In genomic region chr3:27298981-27299380, GRCh38 we compare ENCODE assay signal across 4 cellular contexts.
DNase-seq lines count a peak whose midpoint lies in the region; ATAC-seq, FAIRE-seq and TF ChIP-seq lines count a peak whose summit lies in the region.
"Not testable (repeated sequence)": the region's sequence is repeated elsewhere in the genome, so short reads cannot be mapped to it uniquely, and the experiment has no call there.

No MANE protein-coding gene starts in this region.

- not testable (repeated sequence) for TF ChIP-seq RAD21 in A549 (conservative IDR thresholded peaks at IDR 0.05 in 1 of 2, IDR thresholded peaks at IDR 0.05 in 1 of 2); K562 (CRISPR knock-in tag; conservative IDR thresholded peaks at IDR 0.05 in 1 of 2, IDR thresholded peaks at IDR 0.05 in 1 of 2)

- not testable (repeated sequence) for H3K27me3 ChIP-seq in K562 (ENCODE audit: control insufficient read depth in 2 of 2, insufficient read depth in 2 of 2, low read length in 2 of 2)

- TF ChIP-seq EP300 in A549 (IDR thresholded peaks at IDR 0.05); K562 (IDR thresholded peaks at IDR 0.05; ENCODE audit: low read length): not testable (repeated sequence)

- intact Hi-C loops in activated CD4-positive, alpha-beta T cell treated with anti-CD3 and anti-CD28 coated beads, Interleukin-2, amount 10 ng/mL, durations not matched to agents 24 days and 14 days (cut with micrococcal nuclease); K562 (cut with micrococcal nuclease): not testable (repeated sequence)

- H3K9ac ChIP-seq in K562 (ENCODE audit: insufficient read depth in 1 of 2, low read depth in 2 of 2, low read length in 2 of 2), result not testable (repeated sequence)

- not testable (repeated sequence) for H2AFZ ChIP-seq in K562 (ENCODE audit: low read depth, low read length)

- H3K4me2 ChIP-seq in A549; K562 (ENCODE audit: insufficient read depth, low read length): not testable (repeated sequence)

- in situ Hi-C loops in K562 (cut with MboI), result not testable (repeated sequence)

- ATAC-seq in A549, K562: not testable (repeated sequence)

- not testable (repeated sequence) for H3K4me3 ChIP-seq in A549; HEK293 (ENCODE audit: low read depth, low read length); K562

- not testable (repeated sequence) for H3K36me3 Mint-ChIP-seq in activated CD4-positive, alpha-beta T cell treated with anti-CD3 and anti-CD28 coated beads, Interleukin-2, amount 10 ng/mL, durations not matched to agents 24 days and 14 days (ENCODE audit: low read depth)

- BruUV-seq in K562 (replicated peaks; lab: Mats Ljungman, UMichigan), result not testable (repeated sequence)

- H3K4me1 Mint-ChIP-seq in activated CD4-positive, alpha-beta T cell treated with anti-CD3 and anti-CD28 coated beads, Interleukin-2, amount 10 ng/mL, durations not matched to agents 24 days and 14 days, result not testable (repeated sequence)

- POLR2A ChIA-PET in A549 (lab: Yijun Ruan, JAX); HEK293 (lab: Yijun Ruan, JAX); K562 (lab: Yijun Ruan, JAX): not testable (repeated sequence)

- H3K36me3 ChIP-seq in HEK293 (ENCODE audit: control insufficient read depth in 2 of 2, insufficient read depth in 1 of 2, low read length in 2 of 2); K562 (ENCODE audit: control insufficient read depth, insufficient read depth, low read length): not testable (repeated sequence)

- not testable (repeated sequence) for FAIRE-seq in A549 (lab: Jason Lieb, UNC); K562 (lab: Jason Lieb, UNC)

- not testable (repeated sequence) for TF ChIP-seq POLR2A in A549 (IDR thresholded peaks at IDR 0.05; ENCODE audit: low read length); K562 (conservative IDR thresholded peaks at IDR 0.05)

- H3K9me1 ChIP-seq in K562 (ENCODE audit: control insufficient read depth, insufficient read depth, low read length), result not testable (repeated sequence)

- not testable (repeated sequence) for H3K4me3 Mint-ChIP-seq in activated CD4-positive, alpha-beta T cell treated with anti-CD3 and anti-CD28 coated beads, Interleukin-2, amount 10 ng/mL, durations not matched to agents 24 days and 14 days

- not testable (repeated sequence) for H3K27me3 Mint-ChIP-seq in activated CD4-positive, alpha-beta T cell treated with anti-CD3 and anti-CD28 coated beads, Interleukin-2, amount 10 ng/mL, durations not matched to agents 24 days and 14 days

- H3K9me3 Mint-ChIP-seq in activated CD4-positive, alpha-beta T cell treated with anti-CD3 and anti-CD28 coated beads, Interleukin-2, amount 10 ng/mL, durations not matched to agents 24 days and 14 days, result not testable (repeated sequence)

- H3K27ac ChIP-seq in A549; HEK293 (ENCODE audit: extremely low read depth, low read depth, low read length); K562 (ENCODE audit: extremely low read depth, low read depth, low read length): not testable (repeated sequence)

- not testable (repeated sequence) for H3K79me2 ChIP-seq in K562 (ENCODE audit: control insufficient read depth, insufficient read depth, low read length)

- CTCF ChIA-PET in A549 (lab: Yijun Ruan, JAX); HEK293 (lab: Yijun Ruan, JAX); K562 (lab: Yijun Ruan, JAX; ENCODE audit: low intra/inter-chr PET ratio): not testable (repeated sequence)

- 61% methylated on average over 2 of the region's 2 CpGs for WGBS in A549 (ENCODE audit: missing lambda C conversion rate)
- 6% methylated on average over 2 of the region's 2 CpGs for WGBS in K562 (ENCODE audit: insufficient coverage, low coverage, missing lambda C conversion rate)

- TF ChIP-seq CTCF in A549 (IDR thresholded peaks at IDR 0.05); HEK293 (tag by site-specific recombination; IDR thresholded peaks at IDR 0.05); K562 (IDR thresholded peaks at IDR 0.05 in 2 of 3, conservative IDR thresholded peaks at IDR 0.05 in 1 of 3; ENCODE audit: insufficient read depth in 2 of 3, low read depth in 1 of 3, low read length in 3 of 3): not testable (repeated sequence)

- not testable (repeated sequence) for H3K27ac Mint-ChIP-seq in activated CD4-positive, alpha-beta T cell treated with anti-CD3 and anti-CD28 coated beads, Interleukin-2, amount 10 ng/mL, durations not matched to agents 24 days and 14 days

- not testable (repeated sequence) for H4K20me1 ChIP-seq in K562 (replicated peaks; ENCODE audit: control insufficient read depth, insufficient read depth, low read length)

- not testable (repeated sequence) for DNase-seq in A549 (ENCODE audit: low read depth in 1 of 2, low spot score in 1 of 2); K562 (ENCODE audit: extremely low read depth in 1 of 4, low spot score in 3 of 4)
- peak; percentile 13 for DNase-seq in activated CD4-positive, alpha-beta T cell treated with anti-CD3 and anti-CD28 coated beads, Interleukin-2, amount 10 ng/mL, durations not matched to agents 24 days and 14 days

- peaks cover 15% of the 10 kb centered on the region; the same call in 1 of the 3 replicates for H3K9me3 ChIP-seq in A549
- H3K9me3 ChIP-seq in HEK293 (ENCODE audit: control insufficient read depth, insufficient read depth, low read depth, low read length); K562 (replicated peaks; ENCODE audit: control insufficient read depth, insufficient read depth, low read depth, low read length): not testable (repeated sequence)

- H3K4me1 ChIP-seq in A549; HEK293 (ENCODE audit: control insufficient read depth, insufficient read depth, low read length); K562 (replicated peaks in 1 of 2; ENCODE audit: control insufficient read depth in 2 of 2, insufficient read depth in 2 of 2, low read length in 2 of 2): not testable (repeated sequence)

TF ChIP-seq in A549, 52 proteins besides CTCF, POLR2A, EP300 and RAD21:
- peak; percentile 92 for TF ChIP-seq ZFP36 (IDR thresholded peaks at IDR 0.05; ENCODE audit: borderline replicate concordance, partially characterized antibody)

TF ChIP-seq in HEK293, 187 proteins besides CTCF, POLR2A, EP300 and RAD21:
- peak; percentile 83 for TF ChIP-seq ZNF585B (tag by site-specific recombination; IDR thresholded peaks at IDR 0.05)

TF ChIP-seq in K562, 482 proteins besides CTCF, POLR2A, EP300 and RAD21:
- TF ChIP-seq ZFP36 (IDR thresholded peaks at IDR 0.05; ENCODE audit: low read depth, low read length, partially characterized antibody), result peak; percentile 23
